ENCODE assay signal across 21 cellular contexts in the genomic region with DNA sequence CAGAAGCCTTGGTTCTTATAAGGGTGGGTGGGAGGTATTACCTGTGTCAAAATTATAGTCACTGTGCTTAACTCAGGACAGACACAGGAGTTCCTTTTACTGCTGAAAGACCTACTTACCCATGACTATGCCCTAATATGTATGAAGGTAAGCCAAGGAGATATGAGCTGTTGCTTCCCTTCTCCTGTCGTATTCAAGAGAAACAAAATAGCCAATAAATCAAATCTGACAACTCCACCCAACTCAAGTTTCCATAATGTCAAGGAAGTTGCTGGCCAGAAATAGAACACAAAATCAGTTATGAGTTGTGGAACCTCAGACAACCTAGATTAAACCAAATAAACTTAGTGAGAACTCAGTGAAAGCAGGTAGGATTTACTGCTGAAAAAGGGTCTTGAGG.
"Had no signal": no experiment of that assay in that cellular context is flagged by ENCODE, and none has a peak within 500 bp of the region (broad histone marks: within the 10 kb centered on the region; RNA-seq: fewer than 3 reads in every experiment).

No MANE protein-coding gene starts in this region.

- ATAC-seq: esophagus mucosa; left cardiac atrium; left ventricle myocardium superior; naive thymus-derived CD4-positive, alpha-beta T cell; right cardiac atrium; stimulated activated naive CD8-positive, alpha-beta T cell treated with anti-CD3 and anti-CD28 coated beads, Interleukin-15, Interleukin-2, amounts not matched to agents 100 U/mL and 50 U/mL, for 24 hours had no signal

- H3K9me3 Mint-ChIP-seq: nephron progenitor cell had no signal

- H3K9me3 ChIP-seq: neutrophil, suprapubic skin, thyroid gland, upper lobe of left lung, vagina had no signal

- H3K4me2 ChIP-seq: smooth muscle cell had no signal

- H3K4me3 ChIP-seq: dorsolateral prefrontal cortex, lung, smooth muscle cell, suprapubic skin, thyroid gland, upper lobe of left lung, vagina had no signal

- H3K27me3 ChIP-seq: dorsolateral prefrontal cortex, neutrophil, suprapubic skin, thyroid gland, upper lobe of left lung, vagina had no signal

- H3K27ac ChIP-seq: dorsolateral prefrontal cortex, neutrophil, suprapubic skin, thyroid gland, upper lobe of left lung, vagina had no signal

- H3K4me1 ChIP-seq: suprapubic skin, thyroid gland, upper lobe of left lung, vagina had no signal

- H3K4me3 Mint-ChIP-seq: immature natural killer cell; naive thymus-derived CD4-positive, alpha-beta T cell; nephron progenitor cell had no signal

- H3K27ac Mint-ChIP-seq: immature natural killer cell; naive thymus-derived CD4-positive, alpha-beta T cell; nephron progenitor cell had no signal

- H3K27me3 Mint-ChIP-seq: naive thymus-derived CD4-positive, alpha-beta T cell had no signal

- H3K4me1 Mint-ChIP-seq: nephron progenitor cell had no signal

- DNase-seq: cortex of kidney; dorsolateral prefrontal cortex; effector CD8-positive, alpha-beta T cell; immature natural killer cell; kidney; left cardiac atrium; left ventricle myocardium superior; mesendoderm; naive thymus-derived CD4-positive, alpha-beta T cell; nephron progenitor cell; right cardiac atrium; stimulated activated CD4-positive, alpha-beta T cell treated with anti-CD3 and anti-CD28 coated beads, Interleukin-2, amount 100 ng/mL, for 48 hours; stimulated activated naive CD8-positive, alpha-beta T cell treated with anti-CD3 and anti-CD28 coated beads, Interleukin-15, Interleukin-2, amounts not matched to agents 100 U/mL and 50 U/mL, for 24 hours; thyroid gland; upper lobe of left lung had no signal
